ENCODE assay signal across 1 cellular context in the genomic region with DNA sequence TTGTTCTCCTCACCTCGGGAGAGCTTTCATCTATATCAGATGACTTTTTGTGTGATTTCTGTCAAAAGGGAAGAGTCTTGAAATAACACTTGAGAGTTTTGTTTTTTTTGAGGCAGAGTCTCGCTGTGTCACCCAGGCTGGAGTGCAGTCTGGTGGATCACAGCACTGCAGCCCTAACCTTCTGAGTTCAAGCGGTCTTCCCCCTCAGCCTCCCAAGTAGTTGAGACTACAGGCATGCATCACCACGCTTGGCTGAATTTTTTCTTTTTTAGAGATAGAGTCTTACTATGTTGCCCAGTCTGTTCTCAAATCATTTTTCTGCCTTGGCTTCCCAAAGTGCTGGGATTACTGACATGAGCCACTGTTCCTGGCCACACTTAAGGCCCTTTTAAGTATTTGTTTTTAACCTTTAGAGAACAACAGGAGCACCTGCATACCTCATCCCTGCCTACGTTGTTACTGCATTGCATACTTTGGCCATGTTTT.
TF ChIP-seq lines count a peak whose summit lies in the region.

No MANE protein-coding gene starts in this region.

TF ChIP-seq in HepG2, 621 proteins besides CTCF, POLR2A, EP300 and RAD21 (continued from another document):
- TF ChIP-seq, protein P1, sequence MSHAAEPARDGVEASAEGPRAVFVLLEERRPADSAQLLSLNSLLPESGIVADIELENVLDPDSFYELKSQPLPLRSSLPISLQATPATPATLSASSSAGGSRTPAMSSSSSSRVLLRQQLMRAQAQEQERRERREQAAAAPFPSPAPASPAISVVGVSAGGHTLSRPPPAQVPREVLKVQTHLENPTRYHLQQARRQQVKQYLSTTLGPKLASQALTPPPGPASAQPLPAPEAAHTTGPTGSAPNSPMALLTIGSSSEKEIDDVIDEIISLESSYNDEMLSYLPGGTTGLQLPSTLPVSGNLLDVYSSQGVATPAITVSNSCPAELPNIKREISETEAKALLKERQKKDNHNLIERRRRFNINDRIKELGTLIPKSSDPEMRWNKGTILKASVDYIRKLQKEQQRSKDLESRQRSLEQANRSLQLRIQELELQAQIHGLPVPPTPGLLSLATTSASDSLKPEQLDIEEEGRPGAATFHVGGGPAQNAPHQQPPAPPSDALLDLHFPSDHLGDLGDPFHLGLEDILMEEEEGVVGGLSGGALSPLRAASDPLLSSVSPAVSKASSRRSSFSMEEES (CRISPR knock-in tag; IDR thresholded peaks at IDR 0.05), result no peak
